18 cellular contexts compared by ENCODE assay signal in the genomic region with DNA sequence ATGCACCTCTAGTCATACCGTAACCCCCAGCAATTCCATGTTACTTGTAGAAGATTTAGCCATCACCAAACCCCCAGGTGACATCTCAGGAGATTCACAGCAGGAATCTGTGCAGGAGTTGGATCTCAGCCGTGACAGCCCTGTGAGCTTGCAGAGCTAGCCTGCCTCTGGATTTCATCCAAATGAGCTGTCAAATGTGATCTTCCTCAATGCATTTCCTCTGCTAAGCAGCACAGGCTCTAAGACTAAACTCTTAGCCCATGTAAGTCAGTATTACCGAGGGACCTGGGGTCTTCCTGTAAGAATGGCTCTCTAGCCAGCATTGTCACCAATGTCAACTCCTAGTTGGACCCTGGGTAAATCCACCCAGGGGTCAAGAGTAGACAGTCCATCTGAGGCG. TPM values are rescaled to one million over a fixed set of nuclear protein-coding genes. Genes with fewer than 3 reads are reported as not detected.
DNase-seq lines count a peak whose midpoint lies in the region; ATAC-seq and TF ChIP-seq lines count a peak whose summit lies in the region.
"Had no signal": no experiment of that assay in that cellular context is flagged by ENCODE, and none has a peak within 500 bp of the region (broad histone marks: within the 10 kb centered on the region; RNA-seq: fewer than 3 reads in every experiment).

No MANE protein-coding gene starts in this region.

- BruUV-seq in PC-3 (replicated peaks; lab: Mats Ljungman, UMichigan) = no TSS peak

- H3K4me3 Mint-ChIP-seq in activated naive CD4-positive, alpha-beta T cell treated with anti-CD3 and anti-CD28 coated beads for 36 hours = no peak overlapping the region
- H3K4me3 Mint-ChIP-seq in natural killer cell treated with Interleukin-12 subunit alpha and Interleukin-12 subunit beta and Interleukin-15 and Interleukin-18, amount 100 ng/mL, for 72 hours = no peak overlapping the region
- H3K4me3 Mint-ChIP-seq: activated T-helper 17 cell treated with anti-CD3 and anti-CD28 coated beads, Interleukin-2, amount 50 U/mL, for 72 hours had no signal

- H3F3A ChIP-seq in GM23248 (ENCODE audit: insufficient read depth) = peaks cover 3% of the 10 kb centered on the region; the same call in 1 of the 2 replicates
- H3F3A ChIP-seq in PC-3 (ENCODE audit: low read length, unreplicated experiment) = no peaks in the 10 kb centered on the region
- no peaks in the 10 kb centered on the region for H3F3A ChIP-seq in neural cell (ENCODE audit: insufficient read depth, low read length, poor library complexity, severe bottlenecking)

- intact Hi-C loops in PC-3 (cut with micrococcal nuclease) = no loop called here
- intact Hi-C loops in activated naive CD4-positive, alpha-beta T cell treated with anti-CD3 and anti-CD28 coated beads for 36 hours (cut with micrococcal nuclease) = no loop called here

- H3K4me2 ChIP-seq in GM23248 (ENCODE audit: unreplicated experiment) = no peak overlapping the region
- H3K4me2 ChIP-seq in PC-3 (ENCODE audit: low read length) = no peak overlapping the region
- no peak overlapping the region for H3K4me2 ChIP-seq in neural cell (ENCODE audit: low read length)

- no peak overlapping the region for H3K27ac Mint-ChIP-seq in activated naive CD4-positive, alpha-beta T cell treated with anti-CD3 and anti-CD28 coated beads for 36 hours
- H3K27ac Mint-ChIP-seq in natural killer cell treated with Interleukin-12 subunit alpha and Interleukin-12 subunit beta and Interleukin-15 and Interleukin-18, amount 100 ng/mL, for 72 hours = no peak overlapping the region
- H3K27ac Mint-ChIP-seq: activated T-helper 17 cell treated with anti-CD3 and anti-CD28 coated beads, Interleukin-2, amount 50 U/mL, for 72 hours had no signal

- POLR2A ChIA-PET in PC-3 (lab: Charles Lee; ENCODE audit: unreplicated experiment) = interaction anchor here (0.5 kb wide), 1 partner anchor 327 kb away, joined by 3 read pairs; no protein-coding TSS in a partner anchor

- CTCF ChIA-PET in PC-3 (lab: Charles Lee) = interaction anchor here (0.5 kb wide), 1 partner anchor 250 kb away, joined by 3 read pairs; no protein-coding TSS in a partner anchor
- CTCF ChIA-PET in activated naive CD4-positive, alpha-beta T cell treated with anti-CD3 and anti-CD28 coated beads for 36 hours (lab: Charles Lee) = interaction anchor here (0.9 to 1.5 kb wide), 3 partner anchors 9 to 296 kb away, joined by 3 to 10 read pairs (median 4); no protein-coding TSS in a partner anchor

- H3K4me3 ChIP-seq in GM23248 = no peak overlapping the region
- no peak overlapping the region for H3K4me3 ChIP-seq in PC-3 (ENCODE audit: low read length)
- H3K4me3 ChIP-seq in choroid plexus epithelial cell (ENCODE audit: low read depth, low read length) = no peak overlapping the region
- peak overlapping the region; percentile 21 for H3K4me3 ChIP-seq in neural cell (ENCODE audit: low read length)
- H3K4me3 ChIP-seq: heart left ventricle, prostate gland, testis had no signal

- peaks cover 9% of the 10 kb centered on the region for H3K4me1 Mint-ChIP-seq in activated naive CD4-positive, alpha-beta T cell treated with anti-CD3 and anti-CD28 coated beads for 36 hours (ENCODE audit: low read depth)
- H3K4me1 Mint-ChIP-seq in natural killer cell treated with Interleukin-12 subunit alpha and Interleukin-12 subunit beta and Interleukin-15 and Interleukin-18, amount 100 ng/mL, for 72 hours (ENCODE audit: low read depth in 2 of 2) = peaks cover 8 to 12% of the 10 kb centered on the region in 2 donors

- peaks cover 2% of the 10 kb centered on the region for H3K27me3 Mint-ChIP-seq in activated naive CD4-positive, alpha-beta T cell treated with anti-CD3 and anti-CD28 coated beads for 36 hours (ENCODE audit: low read depth)
- peaks cover 35 to 36% of the 10 kb centered on the region in 2 donors for H3K27me3 Mint-ChIP-seq in natural killer cell treated with Interleukin-12 subunit alpha and Interleukin-12 subunit beta and Interleukin-15 and Interleukin-18, amount 100 ng/mL, for 72 hours

- H3K36me3 ChIP-seq in GM23248 (ENCODE audit: low read depth) = no peaks in the 10 kb centered on the region
- H3K36me3 ChIP-seq in PC-3 (ENCODE audit: low read depth, low read length) = no peaks in the 10 kb centered on the region
- no peaks in the 10 kb centered on the region for H3K36me3 ChIP-seq in neural cell (ENCODE audit: insufficient read depth, low read length)
- H3K36me3 ChIP-seq: heart left ventricle, prostate gland had no signal

- H3K79me2 ChIP-seq in GM23248 (ENCODE audit: insufficient read depth) (no peaks in the 10 kb centered on the region), PC-3 (ENCODE audit: low read length) (no peaks in the 10 kb centered on the region), neural cell (replicated peaks; ENCODE audit: insufficient read depth, low read length) (no peaks in the 10 kb centered on the region)

- H3K27me3 ChIP-seq in GM23248 (replicated peaks; ENCODE audit: insufficient read depth) = no peaks in the 10 kb centered on the region
- no peaks in the 10 kb centered on the region for H3K27me3 ChIP-seq in PC-3 (ENCODE audit: low read length)
- H3K27me3 ChIP-seq in neural cell (ENCODE audit: insufficient read depth, low read depth, low read length) = no peaks in the 10 kb centered on the region
- H3K27me3 ChIP-seq: testis had no signal

- H3K36me3 Mint-ChIP-seq in activated naive CD4-positive, alpha-beta T cell treated with anti-CD3 and anti-CD28 coated beads for 36 hours (ENCODE audit: low read depth) = no peaks in the 10 kb centered on the region
- H3K36me3 Mint-ChIP-seq in natural killer cell treated with Interleukin-12 subunit alpha and Interleukin-12 subunit beta and Interleukin-15 and Interleukin-18, amount 100 ng/mL, for 72 hours = no peaks in the 10 kb centered on the region

- H3K9ac ChIP-seq in GM23248 (no peak overlapping the region), PC-3 (ENCODE audit: low read length) (no peak overlapping the region), neural cell (ENCODE audit: low read length) (peak overlapping the region; percentile 27)

- H3K27ac ChIP-seq in GM23248 (no peak overlapping the region), PC-3 (ENCODE audit: low read length) (no peak overlapping the region), neural cell (ENCODE audit: low read length) (peak overlapping the region; percentile 72)
- H3K27ac ChIP-seq: prostate gland, testis had no signal

- H4K20me1 ChIP-seq in GM23248 (ENCODE audit: insufficient read depth) (no peaks in the 10 kb centered on the region), PC-3 (ENCODE audit: low read length) (no peaks in the 10 kb centered on the region), neural cell (ENCODE audit: insufficient read depth) (no peaks in the 10 kb centered on the region)

- TF ChIP-seq CTCF in PC-3 (conservative IDR thresholded peaks at IDR 0.05; ENCODE audit: low read depth, low read length) = no peak
- TF ChIP-seq CTCF in choroid plexus epithelial cell (conservative IDR thresholded peaks at IDR 0.05; ENCODE audit: low read depth, low read length) = no peak
- no peak for TF ChIP-seq CTCF in neural cell (IDR thresholded peaks at IDR 0.05; ENCODE audit: poor library complexity, severe bottlenecking)

- no peaks in the 10 kb centered on the region for H3K9me3 ChIP-seq in GM23248 (ENCODE audit: low read depth)
- no peaks in the 10 kb centered on the region for H3K9me3 ChIP-seq in PC-3 (ENCODE audit: low read length)
- H3K9me3 ChIP-seq in neural cell (ENCODE audit: low read length) = no peaks in the 10 kb centered on the region
- H3K9me3 ChIP-seq: heart left ventricle, prostate gland, testis had no signal

- in situ Hi-C loops in GM23248 (cut with MboI) = loop anchor here (10.0 to 25.0 kb wide), 2 partner anchors 176 to 288 kb away; no protein-coding TSS in a partner anchor

- TF ChIP-seq RAD21 in neural cell (conservative IDR thresholded peaks at IDR 0.05) = no peak

- WGBS in GM23248 (ENCODE audit: low coverage in 1 of 2, low lambda C conversion rate in 2 of 2, missing lambda C conversion rate in 2 of 2), 2 experiments = 82 to 88% methylated on average over 4 of the region's 4 CpGs

- TF ChIP-seq EP300 in neural cell (conservative IDR thresholded peaks at IDR 0.05; ENCODE audit: poor library complexity, severe bottlenecking) = peak; percentile 55

- H3K9me2 ChIP-seq in GM23248 (ENCODE audit: insufficient read depth) (no peaks in the 10 kb centered on the region), PC-3 (replicated peaks; ENCODE audit: low read length) (no peaks in the 10 kb centered on the region), neural cell (ENCODE audit: insufficient read depth, low read length) (no peaks in the 10 kb centered on the region)

- DNase-seq in GM23248 (peak; percentile 17), PC-3 (peak; percentile 53), choroid plexus epithelial cell (ENCODE audit: low read depth) (peak; percentile 71), amygdala (lab: John Stamatoyannopoulos, UW) (no peak)
- DNase-seq in effector CD8-positive, alpha-beta T cell (lab: John Stamatoyannopoulos, UW) = no peak
- no peak for DNase-seq in activated naive CD4-positive, alpha-beta T cell treated with anti-CD3 and anti-CD28 coated beads for 36 hours
- DNase-seq in natural killer cell treated with Interleukin-12 subunit alpha and Interleukin-12 subunit beta and Interleukin-15 and Interleukin-18, amount 100 ng/mL, for 72 hours (ENCODE audit: low spot score) = no peak
- DNase-seq: activated CD4-positive, alpha-beta T cell treated with anti-CD3 and anti-CD28 coated beads, Interleukin-2, amount 50 U/mL, for 48 hours; DND-41; heart left ventricle; KBM-7; NCI-H2029; NK-92 treated with Interleukin-12 subunit alpha and Interleukin-12 subunit beta, amount 100 ng/mL, for 24 hours; SHP77; testis had no signal

- no peak overlapping the region for H2AFZ ChIP-seq in GM23248
- no peak overlapping the region for H2AFZ ChIP-seq in PC-3 (ENCODE audit: low read length)
- no peak overlapping the region for H2AFZ ChIP-seq in neural cell (ENCODE audit: low read depth, low read length)

- no peaks in the 10 kb centered on the region for H3K9me3 Mint-ChIP-seq in activated naive CD4-positive, alpha-beta T cell treated with anti-CD3 and anti-CD28 coated beads for 36 hours
- H3K9me3 Mint-ChIP-seq in natural killer cell treated with Interleukin-12 subunit alpha and Interleukin-12 subunit beta and Interleukin-15 and Interleukin-18, amount 100 ng/mL, for 72 hours = no peaks in the 10 kb centered on the region
- H3K9me3 Mint-ChIP-seq: activated T-helper 17 cell treated with anti-CD3 and anti-CD28 coated beads, Interleukin-2, amount 50 U/mL, for 72 hours had no signal

- H3K4me1 ChIP-seq in GM23248 (ENCODE audit: insufficient read depth) = peaks cover 15% of the 10 kb centered on the region
- peaks cover 23% of the 10 kb centered on the region for H3K4me1 ChIP-seq in PC-3 (ENCODE audit: insufficient read depth, low read length)
- H3K4me1 ChIP-seq: prostate gland, testis had no signal

- no peak for ATAC-seq in PC-3
- no peak for ATAC-seq in natural killer cell treated with Interleukin-12 subunit alpha and Interleukin-12 subunit beta and Interleukin-15 and Interleukin-18, amount 100 ng/mL, for 72 hours
- ATAC-seq: activated T-helper 17 cell treated with anti-CD3 and anti-CD28 coated beads, Interleukin-2, amount 50 U/mL, for 72 hours; heart left ventricle had no signal

RNA-seq across cellular contexts. Expression of a gene that starts 41.7 kb away (rescaled TPM):
- total RNA-seq in GM23248 (2014; rRNA removed; shearing (Covaris generic)) = not detected in 2 replicates
- polyA plus RNA-seq in GM23248 (2016; fragmentation: Nextera tagmentation; extraction: Ambion mirVana) (not detected in 2 replicates), neural cell (0.11 TPM in 1 of 2 replicates, not detected in the other)
- 0.58 TPM in 1 of 2 replicates, not detected in the other for total RNA-seq in PC-3 (2014; rRNA removed)
- not detected in 2 replicates for polyA minus RNA-seq in neural cell
- not detected for total RNA-seq in activated naive CD4-positive, alpha-beta T cell treated with anti-CD3 and anti-CD28 coated beads for 36 hours
- total RNA-seq in natural killer cell treated with Interleukin-12 subunit alpha and Interleukin-12 subunit beta and Interleukin-15 and Interleukin-18, amount 100 ng/mL, for 72 hours = not detected
- polyA plus RNA-seq: heart left ventricle had no signal

Comparison
In these comparisons a context has a peak if more than half of its experiments do, and no peak if none do; other contexts are left out.
1. DNase-seq: peak in GM23248 (single experiment), PC-3 (single experiment) and choroid plexus epithelial cell (single experiment); none in amygdala (0 of 56), effector CD8-positive, alpha-beta T cell (single experiment), activated naive CD4-positive, alpha-beta T cell treated with anti-CD3 and anti-CD28 coated beads for 36 hours (single experiment) and natural killer cell treated with Interleukin-12 subunit alpha and Interleukin-12 subunit beta and Interleukin-15 and Interleukin-18, amount 100 ng/mL, for 72 hours (single experiment).